In the genomic region with DNA sequence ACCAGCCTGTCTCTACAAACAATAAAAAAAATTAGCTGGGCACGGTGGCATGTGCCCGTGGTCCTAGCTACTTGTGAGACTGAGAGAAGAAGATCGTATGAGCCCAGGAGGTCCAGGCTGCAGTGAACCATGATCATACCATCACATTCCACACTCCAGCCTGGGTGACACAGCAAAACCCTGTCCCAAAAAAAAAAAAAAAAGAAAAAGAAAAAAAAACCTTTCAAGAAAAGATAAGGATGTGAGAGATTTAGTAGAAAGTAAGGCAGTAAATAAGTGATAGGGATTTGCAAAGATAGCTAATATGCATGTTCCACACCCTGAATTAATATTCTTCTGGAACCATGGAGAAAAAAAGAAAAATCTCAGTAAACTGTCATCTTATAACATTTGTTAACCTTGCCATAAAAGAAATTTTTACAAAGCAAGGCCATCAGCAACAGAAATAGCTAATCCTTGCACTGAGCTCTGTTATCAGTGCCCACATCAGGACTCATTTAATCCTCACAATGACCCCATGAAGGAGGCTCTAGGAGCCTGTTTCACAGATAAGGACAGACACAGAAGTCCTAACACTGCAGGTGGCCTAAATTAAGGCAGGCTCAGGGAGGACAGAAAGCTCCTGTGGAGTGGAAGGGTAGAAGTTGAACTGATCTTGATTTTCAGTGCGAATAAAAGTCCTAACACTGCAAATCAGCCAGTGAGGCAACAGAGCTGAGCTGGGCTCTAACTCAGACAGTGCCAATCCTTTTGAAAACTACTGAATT, we compare ENCODE assay signal across 13 cellular contexts. TPM values are rescaled to one million over a fixed set of nuclear protein-coding genes. Genes with fewer than 3 reads are reported as not detected.
DNase-seq lines count a peak whose midpoint lies in the region; FAIRE-seq and TF ChIP-seq lines count a peak whose summit lies in the region.
"Had no signal": no experiment of that assay in that cellular context is flagged by ENCODE, and none has a peak within 500 bp of the region (broad histone marks: within the 10 kb centered on the region; RNA-seq: fewer than 3 reads in every experiment).

No MANE protein-coding gene starts in this region.

- peaks cover 23% of the 10 kb centered on the region for H3K36me3 Mint-ChIP-seq in activated CD4-positive, alpha-beta memory T cell treated with anti-CD3 and anti-CD28 coated beads for 36 hours
- H3K36me3 Mint-ChIP-seq in activated CD4-positive, alpha-beta memory T cell treated with anti-CD3 and anti-CD28 coated beads, Interleukin-2, amount 10 ng/mL, durations not matched to agents 7 days and 5 days (ENCODE audit: low read depth), result peaks cover 41% of the 10 kb centered on the region

- peaks cover 24% of the 10 kb centered on the region for H4K20me1 ChIP-seq in endothelial cell of umbilical vein (replicated peaks; ENCODE audit: control insufficient read depth, extremely low read depth, insufficient read depth, low read length)

- no peak overlapping the region for H3K4me3 Mint-ChIP-seq in activated CD4-positive, alpha-beta memory T cell treated with anti-CD3 and anti-CD28 coated beads for 36 hours
- no peak overlapping the region for H3K4me3 Mint-ChIP-seq in activated CD4-positive, alpha-beta memory T cell treated with anti-CD3 and anti-CD28 coated beads, Interleukin-2, amount 10 ng/mL, durations not matched to agents 7 days and 5 days

- no peaks in the 10 kb centered on the region for H3K27me3 ChIP-seq in SJSA1 (replicated peaks)
- H3K27me3 ChIP-seq in endothelial cell of umbilical vein (ENCODE audit: control insufficient read depth in 2 of 2, insufficient read depth in 2 of 2, low read length in 2 of 2), result no peaks in the 10 kb centered on the region
- H3K27me3 ChIP-seq: vagina had no signal

- no peak for TF ChIP-seq CTCF in endothelial cell of umbilical vein (IDR thresholded peaks at IDR 0.05; ENCODE audit: extremely low read depth in 1 of 2, insufficient read depth in 1 of 2, low read depth in 1 of 2, low read length in 2 of 2)
- no peak for TF ChIP-seq CTCF in GM13977 (IDR thresholded peaks at IDR 0.05; ENCODE audit: extremely low read depth, insufficient read depth, missing control alignments)

- H3K36me3 ChIP-seq in SJSA1 (peaks cover 57% of the 10 kb centered on the region), endothelial cell of umbilical vein (ENCODE audit: control insufficient read depth in 2 of 2, extremely low read depth in 1 of 2, insufficient read depth in 2 of 2, low read length in 2 of 2) (peaks cover 0 to 3% of the 10 kb centered on the region in 2 experiments)
- H3K36me3 ChIP-seq: vagina had no signal

- H3K4me1 ChIP-seq in SJSA1 (replicated peaks) (peaks cover 12% of the 10 kb centered on the region), endothelial cell of umbilical vein (ENCODE audit: control insufficient read depth, extremely low read depth, insufficient read depth, low read length) (peaks cover 9% of the 10 kb centered on the region)

- peak overlapping the region; percentile 1 for H3K9ac ChIP-seq in endothelial cell of umbilical vein (replicated peaks; ENCODE audit: extremely low read depth, insufficient read depth, low read length)

- peak overlapping the region; percentile 23 for H3K27ac Mint-ChIP-seq in activated CD4-positive, alpha-beta memory T cell treated with anti-CD3 and anti-CD28 coated beads for 36 hours
- H3K27ac Mint-ChIP-seq in activated CD4-positive, alpha-beta memory T cell treated with anti-CD3 and anti-CD28 coated beads, Interleukin-2, amount 10 ng/mL, durations not matched to agents 7 days and 5 days, result no peak overlapping the region

- dilution Hi-C loops in endothelial cell of umbilical vein (cut with MboI; ENCODE audit: extremely low pct_ligation_motif_present, low sequenced_read_pairs), result no loop called here

- H3K4me2 ChIP-seq in endothelial cell of umbilical vein (ENCODE audit: insufficient read depth, low read length), result no peak overlapping the region

- no peak for TF ChIP-seq POLR2A in endothelial cell of umbilical vein (IDR thresholded peaks at IDR 0.05; ENCODE audit: low read depth, low read length)

- POLR2A ChIA-PET in activated CD4-positive, alpha-beta memory T cell treated with anti-CD3 and anti-CD28 coated beads for 36 hours (lab: Charles Lee), result no interaction called here
- POLR2A ChIA-PET in activated CD4-positive, alpha-beta memory T cell treated with anti-CD3 and anti-CD28 coated beads, Interleukin-2, amount 10 ng/mL, durations not matched to agents 7 days and 5 days (lab: Charles Lee), result interaction anchor here (1.2 to 1.6 kb wide), 3 partner anchors 8 to 18 kb away, joined by 3 to 4 read pairs (median 3); no protein-coding TSS in a partner anchor
- POLR2A ChIA-PET in endothelial cell of umbilical vein (lab: Charles Lee), result no interaction called here

- no peak overlapping the region for H3K4me3 ChIP-seq in SJSA1
- H3K4me3 ChIP-seq in endothelial cell of umbilical vein (replicated peaks in 1 of 3; ENCODE audit: insufficient read depth in 1 of 3, low read depth in 1 of 3, low read length in 3 of 3), result no peak overlapping the region
- H3K4me3 ChIP-seq: vagina had no signal

- no peak for FAIRE-seq in endothelial cell of umbilical vein (lab: Jason Lieb, UNC)

- no TSS peak for BruUV-seq in endothelial cell of umbilical vein (replicated peaks; lab: Mats Ljungman, UMichigan)

- DNase-seq in activated CD4-positive, alpha-beta memory T cell treated with anti-CD3 and anti-CD28 coated beads for 36 hours, result no peak
- no peak for DNase-seq in activated CD4-positive, alpha-beta memory T cell treated with anti-CD3 and anti-CD28 coated beads, Interleukin-2, amount 10 ng/mL, durations not matched to agents 7 days and 5 days
- DNase-seq in SJSA1 (ENCODE audit: low read depth in 1 of 2, low spot score in 2 of 2) (no peak), endothelial cell of umbilical vein (ENCODE audit: low read depth, low spot score) (no peak), renal cortical epithelial cell (ENCODE audit: low read depth) (peak; percentile 49), hippocampal formation (lab: John Stamatoyannopoulos, UW) (no peak), GM13977 (ENCODE audit: low spot score) (no peak), globus pallidus (ENCODE audit: low spot score) (no peak)
- DNase-seq: mammary epithelial cell; NCI-H1694 treated with DMSO at 0.1 percent for 48 hours; stimulated activated CD4-positive, alpha-beta T cell treated with anti-CD3 and anti-CD28 coated beads, Interleukin-2, amount 100 ng/mL, for 48 hours had no signal

- peaks cover 71% of the 10 kb centered on the region for H3K4me1 Mint-ChIP-seq in activated CD4-positive, alpha-beta memory T cell treated with anti-CD3 and anti-CD28 coated beads for 36 hours (ENCODE audit: low read depth)
- peaks cover 58% of the 10 kb centered on the region for H3K4me1 Mint-ChIP-seq in activated CD4-positive, alpha-beta memory T cell treated with anti-CD3 and anti-CD28 coated beads, Interleukin-2, amount 10 ng/mL, durations not matched to agents 7 days and 5 days

- H3K27ac ChIP-seq in SJSA1 (0 out of 2 replicates have a peak overlapping the region, but pooled peaks have one; percentile 15), endothelial cell of umbilical vein (ENCODE audit: insufficient read depth, low read depth, low read length) (no peak overlapping the region)
- H3K27ac ChIP-seq: vagina had no signal

- no peaks in the 10 kb centered on the region for H3K27me3 Mint-ChIP-seq in activated CD4-positive, alpha-beta memory T cell treated with anti-CD3 and anti-CD28 coated beads for 36 hours
- no peaks in the 10 kb centered on the region for H3K27me3 Mint-ChIP-seq in activated CD4-positive, alpha-beta memory T cell treated with anti-CD3 and anti-CD28 coated beads, Interleukin-2, amount 10 ng/mL, durations not matched to agents 7 days and 5 days

- peaks cover 97% of the 10 kb centered on the region for H3K79me2 ChIP-seq in endothelial cell of umbilical vein (ENCODE audit: control insufficient read depth, insufficient read depth, low read length)

- CTCF ChIA-PET in activated CD4-positive, alpha-beta memory T cell treated with anti-CD3 and anti-CD28 coated beads for 36 hours (lab: Charles Lee), result interaction anchor here (0.6 to 2.0 kb wide), 3 partner anchors 22 to 94 kb away, joined by 3 to 6 read pairs (median 4); no protein-coding TSS in a partner anchor
- CTCF ChIA-PET in activated CD4-positive, alpha-beta memory T cell treated with anti-CD3 and anti-CD28 coated beads, Interleukin-2, amount 10 ng/mL, durations not matched to agents 7 days and 5 days (lab: Charles Lee), result interaction anchor here (0.6 to 1.2 kb wide), 4 partner anchors 12 to 117 kb away, joined by 3 to 7 read pairs (median 4); no protein-coding TSS in a partner anchor
- CTCF ChIA-PET in endothelial cell of umbilical vein (lab: Charles Lee), result interaction anchor here (1.7 to 1.8 kb wide), 2 partner anchors 23 to 25 kb away, joined by 7 to 9 read pairs; no protein-coding TSS in a partner anchor

- intact Hi-C loops in activated CD4-positive, alpha-beta memory T cell treated with anti-CD3 and anti-CD28 coated beads for 36 hours (cut with micrococcal nuclease), result no loop called here
- intact Hi-C loops in endothelial cell of umbilical vein (cut with micrococcal nuclease), result no loop called here

- no peaks in the 10 kb centered on the region for H3K9me3 Mint-ChIP-seq in activated CD4-positive, alpha-beta memory T cell treated with anti-CD3 and anti-CD28 coated beads for 36 hours
- H3K9me3 Mint-ChIP-seq in activated CD4-positive, alpha-beta memory T cell treated with anti-CD3 and anti-CD28 coated beads, Interleukin-2, amount 10 ng/mL, durations not matched to agents 7 days and 5 days, result no peaks in the 10 kb centered on the region

- no peaks in the 10 kb centered on the region for H3K9me3 ChIP-seq in SJSA1 (replicated peaks)
- H3K9me3 ChIP-seq in endothelial cell of umbilical vein (replicated peaks; ENCODE audit: control insufficient read depth, insufficient read depth, low read length), result no peaks in the 10 kb centered on the region
- H3K9me3 ChIP-seq: vagina had no signal

- in situ Hi-C loops in GM13977 (cut with MboI; ENCODE audit: low pct_unique_long_range_greater_than_20kb, low sequenced_read_pairs, unreplicated experiment), result no loop called here

- no peak overlapping the region for H2AFZ ChIP-seq in endothelial cell of umbilical vein (ENCODE audit: low read depth, low read length)

- H3K9me1 ChIP-seq in endothelial cell of umbilical vein (replicated peaks; ENCODE audit: control insufficient read depth, extremely low read depth, insufficient read depth, low read length), result no peaks in the 10 kb centered on the region

RNA-seq across cellular contexts. Expression of a gene that starts 7.6 kb away (rescaled TPM):
- 100 to 1,000 TPM; 396 to 403 TPM for total RNA-seq in activated CD4-positive, alpha-beta memory T cell treated with anti-CD3 and anti-CD28 coated beads for 36 hours
- 100 to 1,000 TPM; 428 to 431 TPM for total RNA-seq in activated CD4-positive, alpha-beta memory T cell treated with anti-CD3 and anti-CD28 coated beads, Interleukin-2, amount 10 ng/mL, durations not matched to agents 7 days and 5 days
- 98.9 and 108 TPM in 2 replicates for total RNA-seq in SJSA1 (2014; rRNA removed; shearing (Covaris generic))
- total RNA-seq in endothelial cell of umbilical vein (519 and 529 TPM in 2 replicates), renal cortical epithelial cell (109 and 209 TPM in 2 replicates)
- 460 and 501 TPM in 2 replicates for polyA plus RNA-seq in endothelial cell of umbilical vein
- polyA plus RNA-seq in endothelial cell of umbilical vein (2011; cell fraction: cytosol; rRNA removed), result 434 and 501 TPM in 2 replicates
- 332 and 347 TPM in 2 replicates for polyA plus RNA-seq in endothelial cell of umbilical vein (2011; cell fraction: nucleus; rRNA removed)
- polyA plus RNA-seq in endothelial cell of umbilical vein (2012), result 344 and 385 TPM in 2 replicates
- polyA minus RNA-seq in endothelial cell of umbilical vein, result 661 and 736 TPM in 2 replicates
- 141 TPM for polyA minus RNA-seq in endothelial cell of umbilical vein (2011; cell fraction: cytosol; rRNA and poly(A)+ RNA removed)
- 164 and 199 TPM in 2 replicates for polyA minus RNA-seq in endothelial cell of umbilical vein (2011; cell fraction: nucleus; rRNA and poly(A)+ RNA removed)

RNA-seq across cellular contexts. Expression of a gene that starts 31.8 kb away (rescaled TPM):
- total RNA-seq in activated CD4-positive, alpha-beta memory T cell treated with anti-CD3 and anti-CD28 coated beads for 36 hours, result under 1 TPM; 0.26 to 0.27 TPM
- under 1 TPM; 0.25 to 0.38 TPM for total RNA-seq in activated CD4-positive, alpha-beta memory T cell treated with anti-CD3 and anti-CD28 coated beads, Interleukin-2, amount 10 ng/mL, durations not matched to agents 7 days and 5 days
- total RNA-seq in SJSA1 (2014; rRNA removed; shearing (Covaris generic)), result 0.41 TPM in 1 of 2 replicates, not detected in the other
- 0.44 and 0.85 TPM in 2 replicates for total RNA-seq in endothelial cell of umbilical vein
- polyA plus RNA-seq in endothelial cell of umbilical vein, result 0.19 and 0.36 TPM in 2 replicates
- 0.08 TPM in 1 of 2 replicates, not detected in the other for polyA plus RNA-seq in endothelial cell of umbilical vein (2011; cell fraction: cytosol; rRNA removed)
- polyA plus RNA-seq in endothelial cell of umbilical vein (2011; cell fraction: nucleus; rRNA removed), result 2.7 and 3.1 TPM in 2 replicates
- 0.20 and 0.31 TPM in 2 replicates for polyA plus RNA-seq in endothelial cell of umbilical vein (2012)
- not detected in 2 replicates for polyA minus RNA-seq in endothelial cell of umbilical vein
- not detected for polyA minus RNA-seq in endothelial cell of umbilical vein (2011; cell fraction: cytosol; rRNA and poly(A)+ RNA removed)
- not detected in 2 replicates for polyA minus RNA-seq in endothelial cell of umbilical vein (2011; cell fraction: nucleus; rRNA and poly(A)+ RNA removed)
- 0.05 TPM in 1 of 2 replicates, not detected in the other for total RNA-seq in renal cortical epithelial cell
- total RNA-seq: epithelial cell of proximal tubule had no signal

RNA-seq across cellular contexts. Expression of a gene that starts 35.8 kb away (rescaled TPM):
- under 1 TPM; 0.33 to 0.34 TPM for total RNA-seq in activated CD4-positive, alpha-beta memory T cell treated with anti-CD3 and anti-CD28 coated beads for 36 hours
- total RNA-seq in activated CD4-positive, alpha-beta memory T cell treated with anti-CD3 and anti-CD28 coated beads, Interleukin-2, amount 10 ng/mL, durations not matched to agents 7 days and 5 days, result not detected
- 0.87 TPM in 1 of 2 replicates, not detected in the other for total RNA-seq in SJSA1 (2014; rRNA removed; shearing (Covaris generic))
- 1.2 and 1.6 TPM in 2 replicates for total RNA-seq in endothelial cell of umbilical vein
- 1.7 and 2.0 TPM in 2 replicates for polyA plus RNA-seq in endothelial cell of umbilical vein
- polyA plus RNA-seq in endothelial cell of umbilical vein (2011; cell fraction: cytosol; rRNA removed), result 0.92 and 1.5 TPM in 2 replicates
- polyA plus RNA-seq in endothelial cell of umbilical vein (2011; cell fraction: nucleus; rRNA removed), result 1.1 TPM in 2 replicates
- 0.92 and 0.94 TPM in 2 replicates for polyA plus RNA-seq in endothelial cell of umbilical vein (2012)
- polyA minus RNA-seq in endothelial cell of umbilical vein, result 0.51 and 2.6 TPM in 2 replicates
- polyA minus RNA-seq in endothelial cell of umbilical vein (2011; cell fraction: cytosol; rRNA and poly(A)+ RNA removed), result not detected
- polyA minus RNA-seq in endothelial cell of umbilical vein (2011; cell fraction: nucleus; rRNA and poly(A)+ RNA removed), result 0.38 TPM in 1 of 2 replicates, not detected in the other
- 0.35 TPM in 1 of 2 replicates, not detected in the other for total RNA-seq in renal cortical epithelial cell
